Comparison of ENCODE assay signal across 1 cellular context in genomic region chr5:101664071-101664791, GRCh38.
TF ChIP-seq lines count a peak whose summit lies in the region.

No MANE protein-coding gene starts in this region.

TF ChIP-seq in H1, 55 proteins besides CTCF, POLR2A, EP300 and RAD21 (continued from another document):
- TF ChIP-seq, protein P1, sequence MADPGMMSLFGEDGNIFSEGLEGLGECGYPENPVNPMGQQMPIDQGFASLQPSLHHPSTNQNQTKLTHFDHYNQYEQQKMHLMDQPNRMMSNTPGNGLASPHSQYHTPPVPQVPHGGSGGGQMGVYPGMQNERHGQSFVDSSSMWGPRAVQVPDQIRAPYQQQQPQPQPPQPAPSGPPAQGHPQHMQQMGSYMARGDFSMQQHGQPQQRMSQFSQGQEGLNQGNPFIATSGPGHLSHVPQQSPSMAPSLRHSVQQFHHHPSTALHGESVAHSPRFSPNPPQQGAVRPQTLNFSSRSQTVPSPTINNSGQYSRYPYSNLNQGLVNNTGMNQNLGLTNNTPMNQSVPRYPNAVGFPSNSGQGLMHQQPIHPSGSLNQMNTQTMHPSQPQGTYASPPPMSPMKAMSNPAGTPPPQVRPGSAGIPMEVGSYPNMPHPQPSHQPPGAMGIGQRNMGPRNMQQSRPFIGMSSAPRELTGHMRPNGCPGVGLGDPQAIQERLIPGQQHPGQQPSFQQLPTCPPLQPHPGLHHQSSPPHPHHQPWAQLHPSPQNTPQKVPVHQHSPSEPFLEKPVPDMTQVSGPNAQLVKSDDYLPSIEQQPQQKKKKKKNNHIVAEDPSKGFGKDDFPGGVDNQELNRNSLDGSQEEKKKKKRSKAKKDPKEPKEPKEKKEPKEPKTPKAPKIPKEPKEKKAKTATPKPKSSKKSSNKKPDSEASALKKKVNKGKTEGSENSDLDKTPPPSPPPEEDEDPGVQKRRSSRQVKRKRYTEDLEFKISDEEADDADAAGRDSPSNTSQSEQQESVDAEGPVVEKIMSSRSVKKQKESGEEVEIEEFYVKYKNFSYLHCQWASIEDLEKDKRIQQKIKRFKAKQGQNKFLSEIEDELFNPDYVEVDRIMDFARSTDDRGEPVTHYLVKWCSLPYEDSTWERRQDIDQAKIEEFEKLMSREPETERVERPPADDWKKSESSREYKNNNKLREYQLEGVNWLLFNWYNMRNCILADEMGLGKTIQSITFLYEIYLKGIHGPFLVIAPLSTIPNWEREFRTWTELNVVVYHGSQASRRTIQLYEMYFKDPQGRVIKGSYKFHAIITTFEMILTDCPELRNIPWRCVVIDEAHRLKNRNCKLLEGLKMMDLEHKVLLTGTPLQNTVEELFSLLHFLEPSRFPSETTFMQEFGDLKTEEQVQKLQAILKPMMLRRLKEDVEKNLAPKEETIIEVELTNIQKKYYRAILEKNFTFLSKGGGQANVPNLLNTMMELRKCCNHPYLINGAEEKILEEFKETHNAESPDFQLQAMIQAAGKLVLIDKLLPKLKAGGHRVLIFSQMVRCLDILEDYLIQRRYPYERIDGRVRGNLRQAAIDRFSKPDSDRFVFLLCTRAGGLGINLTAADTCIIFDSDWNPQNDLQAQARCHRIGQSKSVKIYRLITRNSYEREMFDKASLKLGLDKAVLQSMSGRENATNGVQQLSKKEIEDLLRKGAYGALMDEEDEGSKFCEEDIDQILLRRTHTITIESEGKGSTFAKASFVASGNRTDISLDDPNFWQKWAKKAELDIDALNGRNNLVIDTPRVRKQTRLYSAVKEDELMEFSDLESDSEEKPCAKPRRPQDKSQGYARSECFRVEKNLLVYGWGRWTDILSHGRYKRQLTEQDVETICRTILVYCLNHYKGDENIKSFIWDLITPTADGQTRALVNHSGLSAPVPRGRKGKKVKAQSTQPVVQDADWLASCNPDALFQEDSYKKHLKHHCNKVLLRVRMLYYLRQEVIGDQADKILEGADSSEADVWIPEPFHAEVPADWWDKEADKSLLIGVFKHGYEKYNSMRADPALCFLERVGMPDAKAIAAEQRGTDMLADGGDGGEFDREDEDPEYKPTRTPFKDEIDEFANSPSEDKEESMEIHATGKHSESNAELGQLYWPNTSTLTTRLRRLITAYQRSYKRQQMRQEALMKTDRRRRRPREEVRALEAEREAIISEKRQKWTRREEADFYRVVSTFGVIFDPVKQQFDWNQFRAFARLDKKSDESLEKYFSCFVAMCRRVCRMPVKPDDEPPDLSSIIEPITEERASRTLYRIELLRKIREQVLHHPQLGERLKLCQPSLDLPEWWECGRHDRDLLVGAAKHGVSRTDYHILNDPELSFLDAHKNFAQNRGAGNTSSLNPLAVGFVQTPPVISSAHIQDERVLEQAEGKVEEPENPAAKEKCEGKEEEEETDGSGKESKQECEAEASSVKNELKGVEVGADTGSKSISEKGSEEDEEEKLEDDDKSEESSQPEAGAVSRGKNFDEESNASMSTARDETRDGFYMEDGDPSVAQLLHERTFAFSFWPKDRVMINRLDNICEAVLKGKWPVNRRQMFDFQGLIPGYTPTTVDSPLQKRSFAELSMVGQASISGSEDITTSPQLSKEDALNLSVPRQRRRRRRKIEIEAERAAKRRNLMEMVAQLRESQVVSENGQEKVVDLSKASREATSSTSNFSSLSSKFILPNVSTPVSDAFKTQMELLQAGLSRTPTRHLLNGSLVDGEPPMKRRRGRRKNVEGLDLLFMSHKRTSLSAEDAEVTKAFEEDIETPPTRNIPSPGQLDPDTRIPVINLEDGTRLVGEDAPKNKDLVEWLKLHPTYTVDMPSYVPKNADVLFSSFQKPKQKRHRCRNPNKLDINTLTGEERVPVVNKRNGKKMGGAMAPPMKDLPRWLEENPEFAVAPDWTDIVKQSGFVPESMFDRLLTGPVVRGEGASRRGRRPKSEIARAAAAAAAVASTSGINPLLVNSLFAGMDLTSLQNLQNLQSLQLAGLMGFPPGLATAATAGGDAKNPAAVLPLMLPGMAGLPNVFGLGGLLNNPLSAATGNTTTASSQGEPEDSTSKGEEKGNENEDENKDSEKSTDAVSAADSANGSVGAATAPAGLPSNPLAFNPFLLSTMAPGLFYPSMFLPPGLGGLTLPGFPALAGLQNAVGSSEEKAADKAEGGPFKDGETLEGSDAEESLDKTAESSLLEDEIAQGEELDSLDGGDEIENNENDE (IDR thresholded peaks at IDR 0.05; ENCODE audit: insufficient replicate concordance, low read length): no peak
- no peak for TF ChIP-seq GABPA (IDR thresholded peaks at IDR 0.05; ENCODE audit: borderline replicate concordance, insufficient read depth, low read length)
- no peak for TF ChIP-seq ATF2 (IDR thresholded peaks at IDR 0.05; ENCODE audit: low read length)
- TF ChIP-seq POU5F1 (IDR thresholded peaks at IDR 0.05; ENCODE audit: low read depth, low read length): no peak
- no peak for TF ChIP-seq FOSL1 (IDR thresholded peaks at IDR 0.05; ENCODE audit: insufficient read depth, low read depth, low read length)
- TF ChIP-seq, protein P2, sequence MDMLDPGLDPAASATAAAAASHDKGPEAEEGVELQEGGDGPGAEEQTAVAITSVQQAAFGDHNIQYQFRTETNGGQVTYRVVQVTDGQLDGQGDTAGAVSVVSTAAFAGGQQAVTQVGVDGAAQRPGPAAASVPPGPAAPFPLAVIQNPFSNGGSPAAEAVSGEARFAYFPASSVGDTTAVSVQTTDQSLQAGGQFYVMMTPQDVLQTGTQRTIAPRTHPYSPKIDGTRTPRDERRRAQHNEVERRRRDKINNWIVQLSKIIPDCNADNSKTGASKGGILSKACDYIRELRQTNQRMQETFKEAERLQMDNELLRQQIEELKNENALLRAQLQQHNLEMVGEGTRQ (IDR thresholded peaks at IDR 0.05; ENCODE audit: low read length): no peak
- no peak for TF ChIP-seq SP1 (IDR thresholded peaks at IDR 0.05; ENCODE audit: low read depth, low read length)
- no peak for TF ChIP-seq NANOG (IDR thresholded peaks at IDR 0.05; ENCODE audit: insufficient read depth, low read depth, low read length, poor library complexity, severe bottlenecking)
- no peak for TF ChIP-seq SUZ12 (IDR thresholded peaks at IDR 0.05; ENCODE audit: low read length)
- TF ChIP-seq ZNF274 (IDR thresholded peaks at IDR 0.05; ENCODE audit: borderline replicate concordance, extremely low read depth, low read length): no peak
- no peak for TF ChIP-seq EZH2 (IDR thresholded peaks at IDR 0.05; ENCODE audit: low read depth, low read length, severe bottlenecking)
